In genomic region chr7:90977056-90977455, GRCh38 we compare ENCODE assay signal across 26 cellular contexts.
"Had no signal": no experiment of that assay in that cellular context is flagged by ENCODE, and none has a peak within 500 bp of the region (broad histone marks: within the 10 kb centered on the region; RNA-seq: fewer than 3 reads in every experiment).

No MANE protein-coding gene starts in this region.

- H3K4me3 ChIP-seq: stomach, suprapubic skin, testis, thoracic aorta, thyroid gland, tibial artery, tibial nerve, transverse colon, upper lobe of left lung, upper lobe of right lung, uterus, vagina had no signal

- H3K27ac ChIP-seq: stomach, suprapubic skin, testis, thoracic aorta, thyroid gland, tibial artery, tibial nerve, transverse colon, upper lobe of left lung, upper lobe of right lung, uterus, vagina had no signal

- DNase-seq: stimulated activated CD4-positive, alpha-beta T cell treated with anti-CD3 and anti-CD28 coated beads, Interleukin-2, amount 100 ng/mL, for 48 hours; stimulated activated CD4-positive, alpha-beta T cell treated with anti-CD3 and anti-CD28 coated beads, Interleukin-4, amount 100 ng/mL, for 1 hour; stimulated activated CD4-positive, alpha-beta T cell treated with anti-CD3 and anti-CD28 coated beads, Interleukin-4, amount 100 ng/mL, for 24 hours; stimulated activated CD4-positive, alpha-beta T cell treated with anti-CD3 and anti-CD28 coated beads, Interleukin-4, amount 100 ng/mL, for 4 hours; stimulated activated CD8-positive, alpha-beta memory T cell treated with anti-CD3 and anti-CD28 coated beads, Interleukin-4, amount 100 ng/mL, for 48 hours; stimulated activated naive B cell treated with anti-CD40 and anti-IgM and Interleukin-4, amounts not matched to agents 10 μg/mL and 1 μg/mL and 100 μg/mL, for 72 hours; stimulated activated naive CD4-positive, alpha-beta T cell; stimulated activated naive CD4-positive, alpha-beta T cell treated with Interleukin-2 at 50 U/mL for 16 hours; stimulated activated naive CD8-positive, alpha-beta T cell treated with anti-CD3 and anti-CD28 coated beads, Interleukin-15, amount 100 ng/mL, for 72 hours; stimulated activated naive CD8-positive, alpha-beta T cell treated with anti-CD3 and anti-CD28 coated beads, Interleukin-15, Interleukin-2, amounts not matched to agents 100 U/mL and 50 U/mL, for 24 hours; stomach; substantia nigra; testis; thyroid gland; tibial artery; transverse colon; trophoblast cell; upper lobe of left lung; upper lobe of right lung; uterus had no signal

- H3K36me3 ChIP-seq: suprapubic skin, thoracic aorta, thyroid gland, tibial artery, transverse colon, upper lobe of left lung, upper lobe of right lung, uterus, vagina had no signal

- H3K4me1 ChIP-seq: stomach, suprapubic skin, testis, thyroid gland, tibial artery, tibial nerve, transverse colon, upper lobe of left lung, upper lobe of right lung, uterus, vagina had no signal

- ATAC-seq: stimulated activated effector memory CD8-positive, alpha-beta T cell treated with anti-CD3 and anti-CD28 coated beads, Interleukin-12 subunit alpha, Interleukin-12 subunit beta, amount 100 ng/mL, for 72 hours; stimulated activated memory B cell treated with anti-CD40 and anti-IgM and Interleukin-4, amounts not matched to agents 10 μg/mL and 1 μg/mL and 100 μg/mL, for 72 hours; stimulated activated naive B cell treated with anti-CD40 and anti-IgM and Interleukin-4, amounts not matched to agents 10 μg/mL and 1 μg/mL and 100 μg/mL, for 72 hours; stimulated activated naive CD8-positive, alpha-beta T cell treated with anti-CD3 and anti-CD28 coated beads, Interleukin-15, amount 100 ng/mL, for 72 hours; stimulated activated naive CD8-positive, alpha-beta T cell treated with anti-CD3 and anti-CD28 coated beads, Interleukin-15, Interleukin-2, amounts not matched to agents 100 U/mL and 50 U/mL, for 24 hours; upper lobe of right lung had no signal

- H3K27me3 ChIP-seq: stomach, suprapubic skin, testis, thyroid gland, tibial artery, tibial nerve, transverse colon, upper lobe of left lung, upper lobe of right lung, uterus, vagina had no signal

- H3K9me3 ChIP-seq: suprapubic skin, testis, thoracic aorta, thyroid gland, upper lobe of right lung, uterus, vagina had no signal
